11 cellular contexts compared by ENCODE assay signal in the genomic region with DNA sequence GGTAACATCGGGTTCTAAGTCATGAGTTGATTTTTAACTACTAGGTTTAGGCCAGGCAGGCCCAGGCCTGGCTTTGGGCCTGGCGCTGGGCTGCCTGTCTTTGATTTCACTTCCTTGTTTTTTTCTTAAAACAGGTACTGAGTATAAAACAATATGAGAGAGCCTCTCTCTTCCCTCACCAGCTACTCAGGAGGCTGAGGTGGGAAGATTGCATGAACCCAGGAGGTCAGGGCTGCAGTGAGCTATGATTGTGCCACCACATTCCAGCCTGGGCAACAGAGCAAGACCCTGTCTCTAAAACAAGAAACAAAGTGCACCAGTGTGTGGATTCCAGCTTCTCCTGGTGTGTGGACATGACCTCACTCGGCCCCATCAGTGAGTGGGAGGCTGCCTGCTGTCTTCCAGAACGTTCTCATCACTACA. TPM values are rescaled to one million over a fixed set of nuclear protein-coding genes. Genes with fewer than 3 reads are reported as not detected.
"Had no signal": no experiment of that assay in that cellular context is flagged by ENCODE, and none has a peak within 500 bp of the region (broad histone marks: within the 10 kb centered on the region; RNA-seq: fewer than 3 reads in every experiment).

No MANE protein-coding gene starts in this region.

RNA-seq across cellular contexts. Expression of gene GOLGA6C, which starts 38.6 kb away (rescaled TPM):
- total RNA-seq: activated CD4-positive, alpha-beta T cell treated with anti-CD3 and anti-CD28 coated beads, Interleukin-2, amount 10 ng/mL, durations not matched to agents 7 days and 5 days; activated CD8-positive, alpha-beta T cell treated with anti-CD3 and anti-CD28 coated beads, Interleukin-2, amount 10 ng/mL, durations not matched to agents 7 days and 5 days; activated T-cell treated with anti-CD3 and anti-CD28 coated beads, Interleukin-2, amount 50 U/mL, for 4 hours; fibroblast of lung; foreskin keratinocyte; hepatocyte; left colon; lung; omental fat pad; suprapubic skin; upper lobe of left lung had no signal
- polyA plus RNA-seq: fibroblast of lung, foreskin keratinocyte, hepatocyte had no signal
